8 cellular contexts compared by ENCODE assay signal in genomic region chr18:46335551-46336059, GRCh38.
DNase-seq lines count a peak whose midpoint lies in the region; ATAC-seq and TF ChIP-seq lines count a peak whose summit lies in the region.

No MANE protein-coding gene starts in this region.

- peak; percentile 26 for ATAC-seq in RWPE2 (ENCODE audit: low read depth)
- ATAC-seq in HG03025 (IDR thresholded peaks at IDR 0.05; ENCODE audit: low FRiP score, unreplicated experiment) = no peak

- peak overlapping the region; percentile 88 for H3K4me3 ChIP-seq in RWPE2 (ENCODE audit: severe bottlenecking)
- H3K4me3 ChIP-seq in fibroblast of mammary gland (ENCODE audit: control insufficient read depth, low read depth, low read length) = no peak overlapping the region
- peak overlapping the region; percentile 6 for H3K4me3 ChIP-seq in rectal smooth muscle tissue (ENCODE audit: low read length)

- H3K36me3 ChIP-seq in RWPE2 (ENCODE audit: low read depth) (peaks cover 21% of the 10 kb centered on the region), rectal smooth muscle tissue (ENCODE audit: control insufficient read depth, insufficient read depth, low read length) (no peaks in the 10 kb centered on the region)

- H3K27me3 ChIP-seq in RWPE2 (ENCODE audit: insufficient read depth, poor library complexity, severe bottlenecking) (no peaks in the 10 kb centered on the region), rectal smooth muscle tissue (ENCODE audit: control insufficient read depth, insufficient read depth, low read length) (peaks cover 3% of the 10 kb centered on the region)

- DNase-seq in NCI-H1417 (lab: John Stamatoyannopoulos, UW) (peak in 2 of 3 experiments; percentile 71 to 82), NCI-H1417 treated with DMSO at 0.1 percent for 48 hours (lab: John Stamatoyannopoulos, UW) (no peak), RWPE2 (ENCODE audit: low spot score) (peak; percentile 27), fibroblast of mammary gland (ENCODE audit: low read depth) (peak; percentile 20), DMS53 (lab: John Stamatoyannopoulos, UW) (no peak), NCI-H187 treated with DMSO at 0.1 percent for 48 hours (lab: John Stamatoyannopoulos, UW) (no peak)

- no peak for TF ChIP-seq CTCF in RWPE2 (IDR thresholded peaks at IDR 0.05; ENCODE audit: poor library complexity, severe bottlenecking)
- no peak for TF ChIP-seq CTCF in fibroblast of mammary gland (conservative IDR thresholded peaks at IDR 0.05; ENCODE audit: control insufficient read depth, insufficient read depth, low read depth, low read length)

- peak overlapping the region; percentile 68 for H3K27ac ChIP-seq in RWPE2 (ENCODE audit: poor library complexity, severe bottlenecking)
- H3K27ac ChIP-seq in rectal smooth muscle tissue (ENCODE audit: low read depth, low read length) = no peak overlapping the region

- peaks cover 19% of the 10 kb centered on the region for H3K4me1 ChIP-seq in RWPE2 (ENCODE audit: insufficient read depth, poor library complexity, severe bottlenecking)
- H3K4me1 ChIP-seq in rectal smooth muscle tissue (ENCODE audit: control insufficient read depth, insufficient read depth, low read length) = peaks cover 3% of the 10 kb centered on the region

- H3K9me3 ChIP-seq in RWPE2 (ENCODE audit: severe bottlenecking) = no peaks in the 10 kb centered on the region

- no peak overlapping the region for H3K9ac ChIP-seq in rectal smooth muscle tissue (ENCODE audit: low read length)

Comparison
In these comparisons a context has a peak if more than half of its experiments do, and no peak if none do; other contexts are left out.
1. DNase-seq: peak in NCI-H1417 (2 of 3), RWPE2 (single experiment) and fibroblast of mammary gland (single experiment); none in NCI-H1417 treated with DMSO at 0.1 percent for 48 hours (single experiment), DMS53 (single experiment) and NCI-H187 treated with DMSO at 0.1 percent for 48 hours (single experiment).